In genomic region chr6:124670801-124671200, GRCh38 we compare ENCODE assay signal across 23 cellular contexts.
DNase-seq lines count a peak whose midpoint lies in the region; TF ChIP-seq lines count a peak whose summit lies in the region.
"Had no signal": no experiment of that assay in that cellular context is flagged by ENCODE, and none has a peak within 500 bp of the region (broad histone marks: within the 10 kb centered on the region; RNA-seq: fewer than 3 reads in every experiment).

No MANE protein-coding gene starts in this region.

- no peak overlapping the region for H3K27ac ChIP-seq in uterus
- H3K27ac ChIP-seq: brain microvascular endothelial cell, foreskin keratinocyte, neutrophil, SK-N-MC, upper lobe of right lung had no signal

- H3K4me3 ChIP-seq in uterus = no peak overlapping the region
- H3K4me3 ChIP-seq: HAP-1, SK-N-MC, upper lobe of right lung had no signal

- no peak overlapping the region for H3K4me3 Mint-ChIP-seq in activated naive CD4-positive, alpha-beta T cell treated with anti-CD3 and anti-CD28 coated beads, Interleukin-2, amount 10 ng/mL, durations not matched to agents 7 days and 5 days
- H3K4me3 Mint-ChIP-seq: activated CD4-positive, alpha-beta T cell treated with anti-CD3 and anti-CD28 coated beads for 36 hours; activated T-cell treated with anti-CD3 and anti-CD28 coated beads, Interleukin-2, amount 50 U/mL, for 24 hours; CD8-positive, alpha-beta memory T cell; T-helper 17 cell had no signal

- no peaks in the 10 kb centered on the region for H3K36me3 ChIP-seq in uterus
- H3K36me3 ChIP-seq: brain microvascular endothelial cell, HAP-1, neutrophil, upper lobe of right lung had no signal

- no peaks in the 10 kb centered on the region for H3K9me3 Mint-ChIP-seq in activated naive CD4-positive, alpha-beta T cell treated with anti-CD3 and anti-CD28 coated beads, Interleukin-2, amount 10 ng/mL, durations not matched to agents 7 days and 5 days

- no peaks in the 10 kb centered on the region for H3K36me3 Mint-ChIP-seq in activated naive CD4-positive, alpha-beta T cell treated with anti-CD3 and anti-CD28 coated beads, Interleukin-2, amount 10 ng/mL, durations not matched to agents 7 days and 5 days
- H3K36me3 Mint-ChIP-seq: CD8-positive, alpha-beta memory T cell had no signal

- no peaks in the 10 kb centered on the region for H3K27me3 ChIP-seq in uterus
- H3K27me3 ChIP-seq: brain microvascular endothelial cell, foreskin keratinocyte, neutrophil, upper lobe of right lung had no signal

- no peaks in the 10 kb centered on the region for H3K9me3 ChIP-seq in uterus
- H3K9me3 ChIP-seq: neutrophil, upper lobe of right lung had no signal

- TF ChIP-seq CTCF in uterus (IDR thresholded peaks at IDR 0.05) = no peak

- no peak overlapping the region for H3K27ac Mint-ChIP-seq in activated naive CD4-positive, alpha-beta T cell treated with anti-CD3 and anti-CD28 coated beads, Interleukin-2, amount 10 ng/mL, durations not matched to agents 7 days and 5 days
- H3K27ac Mint-ChIP-seq: activated CD4-positive, alpha-beta T cell treated with anti-CD3 and anti-CD28 coated beads for 36 hours; activated T-cell treated with anti-CD3 and anti-CD28 coated beads, Interleukin-2, amount 50 U/mL, for 24 hours; CD8-positive, alpha-beta memory T cell; T-helper 17 cell had no signal

- no peaks in the 10 kb centered on the region for H3K27me3 Mint-ChIP-seq in activated naive CD4-positive, alpha-beta T cell treated with anti-CD3 and anti-CD28 coated beads, Interleukin-2, amount 10 ng/mL, durations not matched to agents 7 days and 5 days
- H3K27me3 Mint-ChIP-seq: activated CD4-positive, alpha-beta T cell treated with anti-CD3 and anti-CD28 coated beads for 36 hours; activated T-cell treated with anti-CD3 and anti-CD28 coated beads, Interleukin-2, amount 50 U/mL, for 24 hours; CD8-positive, alpha-beta memory T cell; T-helper 17 cell had no signal

- no peaks in the 10 kb centered on the region for H3K4me1 Mint-ChIP-seq in activated naive CD4-positive, alpha-beta T cell treated with anti-CD3 and anti-CD28 coated beads, Interleukin-2, amount 10 ng/mL, durations not matched to agents 7 days and 5 days
- H3K4me1 Mint-ChIP-seq: activated CD4-positive, alpha-beta T cell treated with anti-CD3 and anti-CD28 coated beads for 36 hours; CD8-positive, alpha-beta memory T cell; T-helper 17 cell had no signal

- intact Hi-C loops in uterus (cut with DNase I; ENCODE audit: low total_unique reads) = no loop called here

- H3K4me1 ChIP-seq in uterus = no peaks in the 10 kb centered on the region
- H3K4me1 ChIP-seq: foreskin keratinocyte, HAP-1, upper lobe of right lung had no signal

- DNase-seq in NCI-H2227 treated with DMSO at 0.1 percent for 48 hours (lab: John Stamatoyannopoulos, UW) = peak; percentile 9
- DNase-seq in NCI-H2227 (lab: John Stamatoyannopoulos, UW; ENCODE audit: unreplicated experiment) = no peak
- peak; percentile 44 for DNase-seq in NCI-H146 treated with DMSO at 0.1 percent for 48 hours (lab: John Stamatoyannopoulos, UW; ENCODE audit: unreplicated experiment)
- peak; percentile 88 for DNase-seq in NCI-H748 (lab: John Stamatoyannopoulos, UW; ENCODE audit: unreplicated experiment)
- DNase-seq in superior temporal gyrus (ENCODE audit: extremely low spot score) = peak; percentile 46
- no peak for DNase-seq in effector CD8-positive, alpha-beta T cell (lab: John Stamatoyannopoulos, UW)
- DNase-seq in activated naive CD4-positive, alpha-beta T cell treated with anti-CD3 and anti-CD28 coated beads, Interleukin-2, amount 10 ng/mL, durations not matched to agents 7 days and 5 days = no peak
- no peak for DNase-seq in uterus
- DNase-seq: activated CD4-positive, alpha-beta T cell treated with anti-CD3 and anti-CD28 coated beads for 36 hours; activated gamma-delta T cell treated with Interleukin-2 at 50 U/mL for 16 hours; activated T-cell treated with anti-CD3 and anti-CD28 coated beads, Interleukin-2, amount 50 U/mL, for 24 hours; AML-193; brain microvascular endothelial cell; CD8-positive, alpha-beta memory T cell; effector memory CD4-positive, alpha-beta T cell; mesenchymal stem cell; NCI-H446 treated with DMSO at 0.1 percent for 48 hours; T-helper 17 cell; upper lobe of right lung had no signal

- CTCF ChIA-PET in activated naive CD4-positive, alpha-beta T cell treated with anti-CD3 and anti-CD28 coated beads, Interleukin-2, amount 10 ng/mL, durations not matched to agents 7 days and 5 days (lab: Charles Lee) = no interaction called here

- no peak for TF ChIP-seq POLR2A in uterus (IDR thresholded peaks at IDR 0.05)

Comparison
In these comparisons a context has a peak if more than half of its experiments do, and no peak if none do; other contexts are left out.
1. DNase-seq: peak in NCI-H2227 treated with DMSO at 0.1 percent for 48 hours (single experiment), NCI-H146 treated with DMSO at 0.1 percent for 48 hours (single experiment), NCI-H748 (single experiment) and superior temporal gyrus (single experiment); none in NCI-H2227 (single experiment), effector CD8-positive, alpha-beta T cell (single experiment), activated naive CD4-positive, alpha-beta T cell treated with anti-CD3 and anti-CD28 coated beads, Interleukin-2, amount 10 ng/mL, durations not matched to agents 7 days and 5 days (single experiment) and uterus (0 of 2).